In the genomic region with DNA sequence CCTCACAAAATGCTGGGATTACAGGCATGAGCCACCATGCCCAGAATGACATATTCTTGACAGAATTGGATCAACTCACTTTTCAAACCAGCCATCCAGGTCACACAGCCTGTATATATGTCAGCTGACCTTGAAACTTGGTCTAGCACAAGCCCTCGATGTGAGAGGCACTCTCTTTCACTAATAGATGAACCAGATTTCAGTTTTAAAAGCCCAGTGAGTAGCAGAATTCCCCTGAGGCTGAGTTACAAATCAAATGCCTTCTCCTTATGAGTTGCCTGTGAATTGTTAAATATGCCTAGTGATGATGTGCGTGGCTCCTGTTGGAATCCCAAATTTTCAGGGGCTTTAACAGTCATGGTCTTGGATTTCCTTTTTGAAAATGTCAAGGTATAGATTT, we compare ENCODE assay signal across 12 cellular contexts.
DNase-seq lines count a peak whose midpoint lies in the region; ATAC-seq and TF ChIP-seq lines count a peak whose summit lies in the region.
"Had no signal": no experiment of that assay in that cellular context is flagged by ENCODE, and none has a peak within 500 bp of the region (broad histone marks: within the 10 kb centered on the region; RNA-seq: fewer than 3 reads in every experiment).

No MANE protein-coding gene starts in this region.

- WGBS in adrenal gland, 4 donors: 57 to 60% (median 58%) methylated on average over 2 of the region's 2 CpGs

- H4K20me1 ChIP-seq in MM.1S (ENCODE audit: insufficient read depth, low read length): no peaks in the 10 kb centered on the region

- H3K36me3 Mint-ChIP-seq in activated naive CD4-positive, alpha-beta T cell treated with anti-CD3 and anti-CD28 coated beads for 36 hours (ENCODE audit: low read depth): peaks cover 15% of the 10 kb centered on the region
- H3K36me3 Mint-ChIP-seq in stimulated activated effector memory CD8-positive, alpha-beta T cell treated with anti-CD3 and anti-CD28 coated beads, Interleukin-12 subunit alpha, Interleukin-12 subunit beta, amount 100 ng/mL, for 72 hours: peaks cover 80% of the 10 kb centered on the region

- H3K27ac Mint-ChIP-seq in activated naive CD4-positive, alpha-beta T cell treated with anti-CD3 and anti-CD28 coated beads for 36 hours: peak overlapping the region; percentile 24
- peak overlapping the region; percentile 94 for H3K27ac Mint-ChIP-seq in stimulated activated effector memory CD8-positive, alpha-beta T cell treated with anti-CD3 and anti-CD28 coated beads, Interleukin-12 subunit alpha, Interleukin-12 subunit beta, amount 100 ng/mL, for 72 hours

- peaks cover 7% of the 10 kb centered on the region; the same call in 1 of the 2 replicates for H3F3A ChIP-seq in MM.1S (ENCODE audit: insufficient read depth, low read length)

- H3K9ac ChIP-seq in MM.1S (ENCODE audit: low read length): peak overlapping the region; percentile 3; the same call in 1 of the 2 replicates

- H3K36me3 ChIP-seq in MM.1S (replicated peaks; ENCODE audit: insufficient read depth, low read length) (no peaks in the 10 kb centered on the region), adrenal gland (replicated peaks in 1 of 2) (no peaks in the 10 kb centered on the region)
- H3K36me3 ChIP-seq: thyroid gland had no signal

- DNase-seq in activated naive CD4-positive, alpha-beta T cell treated with anti-CD3 and anti-CD28 coated beads for 36 hours: no peak
- no peak for DNase-seq in activated naive CD4-positive, alpha-beta T cell treated with Interleukin-2 at 50 U/mL for 16 hours
- DNase-seq in MM.1S (peak; percentile 48), adrenal gland (no peak), NCI-H1092 treated with DMSO at 0.1 percent for 48 hours (lab: John Stamatoyannopoulos, UW) (no peak)
- DNase-seq in stimulated activated effector memory CD8-positive, alpha-beta T cell treated with anti-CD3 and anti-CD28 coated beads, Interleukin-12 subunit alpha, Interleukin-12 subunit beta, amount 100 ng/mL, for 72 hours (ENCODE audit: low spot score in 2 of 2): peak in 1 of 2 donors; percentile 46
- DNase-seq: ACHN; activated T-cell treated with anti-CD3 and anti-CD28 coated beads, Interleukin-2, amount 50 U/mL, for 48 hours; NCI-H2081; thyroid gland had no signal

- no peak overlapping the region for H3K4me3 Mint-ChIP-seq in activated naive CD4-positive, alpha-beta T cell treated with anti-CD3 and anti-CD28 coated beads for 36 hours
- peak overlapping the region; percentile 7 for H3K4me3 Mint-ChIP-seq in stimulated activated effector memory CD8-positive, alpha-beta T cell treated with anti-CD3 and anti-CD28 coated beads, Interleukin-12 subunit alpha, Interleukin-12 subunit beta, amount 100 ng/mL, for 72 hours

- ATAC-seq in GM21619 (IDR thresholded peaks at IDR 0.05; ENCODE audit: unreplicated experiment) (peak; percentile 54), GM18858 (IDR thresholded peaks at IDR 0.05; ENCODE audit: unreplicated experiment) (no peak)
- no peak for ATAC-seq in stimulated activated effector memory CD8-positive, alpha-beta T cell treated with anti-CD3 and anti-CD28 coated beads, Interleukin-12 subunit alpha, Interleukin-12 subunit beta, amount 100 ng/mL, for 72 hours

- H3K79me2 ChIP-seq in MM.1S (ENCODE audit: low read length): no peaks in the 10 kb centered on the region

- H3K9me3 ChIP-seq in MM.1S (replicated peaks; ENCODE audit: insufficient read depth, low read length) (no peaks in the 10 kb centered on the region), adrenal gland (replicated peaks in 1 of 3) (no peaks in the 10 kb centered on the region)
- H3K9me3 ChIP-seq: thyroid gland had no signal

- TF ChIP-seq CTCF in MM.1S (IDR thresholded peaks at IDR 0.05; ENCODE audit: low read length) (no peak), adrenal gland (IDR thresholded peaks at IDR 0.05) (no peak)

- CTCF ChIA-PET in activated naive CD4-positive, alpha-beta T cell treated with anti-CD3 and anti-CD28 coated beads for 36 hours (lab: Charles Lee): interaction anchor here (1.0 to 1.4 kb wide), 2 partner anchors 9 to 104 kb away, joined by 3 read pairs; no protein-coding TSS in a partner anchor

- H3K4me1 Mint-ChIP-seq in activated naive CD4-positive, alpha-beta T cell treated with anti-CD3 and anti-CD28 coated beads for 36 hours (ENCODE audit: low read depth): peaks cover 48% of the 10 kb centered on the region
- H3K4me1 Mint-ChIP-seq in stimulated activated effector memory CD8-positive, alpha-beta T cell treated with anti-CD3 and anti-CD28 coated beads, Interleukin-12 subunit alpha, Interleukin-12 subunit beta, amount 100 ng/mL, for 72 hours: peaks cover 74% of the 10 kb centered on the region

- intact Hi-C loops in activated naive CD4-positive, alpha-beta T cell treated with anti-CD3 and anti-CD28 coated beads for 36 hours (cut with micrococcal nuclease): loop anchor here (10.0 kb wide), 1 partner anchor 515 kb away; no protein-coding TSS in a partner anchor
- intact Hi-C loops in adrenal gland (cut with DNase I): no loop called here

- H3K4me3 ChIP-seq in MM.1S (ENCODE audit: low read length) (0 out of 2 replicates have a peak overlapping the region, but pooled peaks have one; percentile 24), adrenal gland (no peak overlapping the region)
- H3K4me3 ChIP-seq: thyroid gland had no signal

- H3K27me3 ChIP-seq in MM.1S (replicated peaks; ENCODE audit: insufficient read depth, low read length) (no peaks in the 10 kb centered on the region), adrenal gland (no peaks in the 10 kb centered on the region)
- H3K27me3 ChIP-seq: thyroid gland had no signal

- no peaks in the 10 kb centered on the region for H3K27me3 Mint-ChIP-seq in activated naive CD4-positive, alpha-beta T cell treated with anti-CD3 and anti-CD28 coated beads for 36 hours (ENCODE audit: low read depth)

- H3K9me2 ChIP-seq in MM.1S (replicated peaks; ENCODE audit: insufficient read depth, low read length): no peaks in the 10 kb centered on the region

- no peak for TF ChIP-seq POLR2A in adrenal gland (IDR thresholded peaks at IDR 0.05)

- peak overlapping the region; percentile 29 for H2AFZ ChIP-seq in MM.1S (ENCODE audit: low read length)

- peak overlapping the region; percentile 62 for H3K4me2 ChIP-seq in MM.1S (ENCODE audit: low read depth, low read length)

- H3K9me3 Mint-ChIP-seq in activated naive CD4-positive, alpha-beta T cell treated with anti-CD3 and anti-CD28 coated beads for 36 hours: no peaks in the 10 kb centered on the region
- H3K9me3 Mint-ChIP-seq in stimulated activated effector memory CD8-positive, alpha-beta T cell treated with anti-CD3 and anti-CD28 coated beads, Interleukin-12 subunit alpha, Interleukin-12 subunit beta, amount 100 ng/mL, for 72 hours: no peaks in the 10 kb centered on the region

- peaks cover 25% of the 10 kb centered on the region for H3K4me1 ChIP-seq in MM.1S (ENCODE audit: low read length)
- peaks cover 9 to 21% of the 10 kb centered on the region in 2 donors for H3K4me1 ChIP-seq in adrenal gland (replicated peaks in 1 of 2)
- H3K4me1 ChIP-seq: thyroid gland had no signal

- H3K27ac ChIP-seq in MM.1S (ENCODE audit: low read length) (peak overlapping the region; percentile 47), adrenal gland (no peak overlapping the region)
- H3K27ac ChIP-seq: thyroid gland had no signal
